ENCODE assay signal across 1 cellular context in the genomic region with DNA sequence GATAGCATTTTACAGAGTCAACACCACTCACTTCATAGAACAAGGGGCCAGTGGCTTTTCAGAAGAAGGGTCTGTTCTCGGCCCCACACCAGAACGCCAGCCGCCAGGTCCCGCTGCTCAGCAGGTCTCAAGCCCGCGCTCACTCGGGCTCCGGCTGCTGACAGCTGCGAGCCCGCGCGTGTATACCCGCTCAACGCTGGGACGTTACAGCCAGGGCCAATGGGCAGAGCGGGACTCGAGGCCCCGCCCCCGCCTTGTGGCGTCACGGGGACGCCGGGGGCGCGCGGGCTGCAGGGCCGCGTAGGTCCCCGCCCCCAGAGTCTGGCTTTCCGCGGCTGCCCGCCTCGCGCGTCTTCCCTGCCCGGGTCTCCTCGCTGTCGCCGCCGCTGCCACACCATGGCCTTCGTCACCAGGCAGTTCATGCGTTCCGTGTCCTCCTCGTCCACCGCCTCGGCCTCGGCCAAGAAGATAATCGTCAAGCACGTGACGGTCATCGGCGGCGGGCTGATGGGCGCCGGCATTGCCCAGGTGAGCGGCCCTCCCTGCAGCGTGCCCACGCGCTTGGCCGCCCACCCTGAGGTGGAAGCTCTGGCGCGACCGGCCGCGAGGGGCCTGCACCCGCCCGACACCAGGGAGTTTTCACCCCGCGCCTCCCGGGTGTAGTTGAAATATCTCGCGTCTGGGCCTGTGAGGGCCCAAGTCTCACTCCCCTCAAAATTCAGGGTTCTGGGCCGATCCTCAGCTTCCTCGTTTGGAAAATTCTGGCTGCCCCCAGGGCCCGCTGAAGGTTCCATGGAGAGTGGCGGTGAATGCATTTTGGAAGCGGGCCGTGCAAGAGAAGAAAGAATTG.
TF ChIP-seq lines count a peak whose summit lies in the region.

A gene (plus strand): TSS at position 353 of the 850 bp plus-strand sequence. CDS start 44 bp downstream, at position 397.

TF ChIP-seq in HepG2, 621 proteins besides CTCF, POLR2A, EP300 and RAD21 (continued from another document and continues in another):
- no peak; the same call in 1 of the 2 replicates for TF ChIP-seq ZNF224 (CRISPR knock-in tag; IDR thresholded peaks at IDR 0.05)
- TF ChIP-seq, protein P1, sequence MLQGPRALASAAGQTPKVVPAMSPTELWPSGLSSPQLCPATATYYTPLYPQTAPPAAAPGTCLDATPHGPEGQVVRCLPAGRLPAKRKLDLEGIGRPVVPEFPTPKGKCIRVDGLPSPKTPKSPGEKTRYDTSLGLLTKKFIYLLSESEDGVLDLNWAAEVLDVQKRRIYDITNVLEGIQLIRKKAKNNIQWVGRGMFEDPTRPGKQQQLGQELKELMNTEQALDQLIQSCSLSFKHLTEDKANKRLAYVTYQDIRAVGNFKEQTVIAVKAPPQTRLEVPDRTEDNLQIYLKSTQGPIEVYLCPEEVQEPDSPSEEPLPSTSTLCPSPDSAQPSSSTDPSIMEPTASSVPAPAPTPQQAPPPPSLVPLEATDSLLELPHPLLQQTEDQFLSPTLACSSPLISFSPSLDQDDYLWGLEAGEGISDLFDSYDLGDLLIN (CRISPR knock-in tag; IDR thresholded peaks at IDR 0.05; ENCODE audit: borderline replicate concordance): peak; percentile 16; the same call in 1 of the 2 replicates
- 0 out of 2 replicates have a peak, but pooled peaks have one; percentile 27 for TF ChIP-seq ZNF431 (CRISPR knock-in tag; IDR thresholded peaks at IDR 0.05; ENCODE audit: borderline replicate concordance, low read depth)
- TF ChIP-seq, protein P2, sequence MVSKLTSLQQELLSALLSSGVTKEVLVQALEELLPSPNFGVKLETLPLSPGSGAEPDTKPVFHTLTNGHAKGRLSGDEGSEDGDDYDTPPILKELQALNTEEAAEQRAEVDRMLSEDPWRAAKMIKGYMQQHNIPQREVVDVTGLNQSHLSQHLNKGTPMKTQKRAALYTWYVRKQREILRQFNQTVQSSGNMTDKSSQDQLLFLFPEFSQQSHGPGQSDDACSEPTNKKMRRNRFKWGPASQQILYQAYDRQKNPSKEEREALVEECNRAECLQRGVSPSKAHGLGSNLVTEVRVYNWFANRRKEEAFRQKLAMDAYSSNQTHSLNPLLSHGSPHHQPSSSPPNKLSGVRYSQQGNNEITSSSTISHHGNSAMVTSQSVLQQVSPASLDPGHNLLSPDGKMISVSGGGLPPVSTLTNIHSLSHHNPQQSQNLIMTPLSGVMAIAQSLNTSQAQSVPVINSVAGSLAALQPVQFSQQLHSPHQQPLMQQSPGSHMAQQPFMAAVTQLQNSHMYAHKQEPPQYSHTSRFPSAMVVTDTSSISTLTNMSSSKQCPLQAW (CRISPR knock-in tag; IDR thresholded peaks at IDR 0.05): 0 out of 2 replicates have a peak, but pooled peaks have one; percentile 16
- TF ChIP-seq CBX2 (IDR thresholded peaks at IDR 0.05; ENCODE audit: low read depth, low read length): no peak
- TF ChIP-seq CBX2 (CRISPR knock-in tag; IDR thresholded peaks at IDR 0.05; ENCODE audit: low read depth): no peak; the same call in 1 of the 2 replicates
- TF ChIP-seq, protein P3, sequence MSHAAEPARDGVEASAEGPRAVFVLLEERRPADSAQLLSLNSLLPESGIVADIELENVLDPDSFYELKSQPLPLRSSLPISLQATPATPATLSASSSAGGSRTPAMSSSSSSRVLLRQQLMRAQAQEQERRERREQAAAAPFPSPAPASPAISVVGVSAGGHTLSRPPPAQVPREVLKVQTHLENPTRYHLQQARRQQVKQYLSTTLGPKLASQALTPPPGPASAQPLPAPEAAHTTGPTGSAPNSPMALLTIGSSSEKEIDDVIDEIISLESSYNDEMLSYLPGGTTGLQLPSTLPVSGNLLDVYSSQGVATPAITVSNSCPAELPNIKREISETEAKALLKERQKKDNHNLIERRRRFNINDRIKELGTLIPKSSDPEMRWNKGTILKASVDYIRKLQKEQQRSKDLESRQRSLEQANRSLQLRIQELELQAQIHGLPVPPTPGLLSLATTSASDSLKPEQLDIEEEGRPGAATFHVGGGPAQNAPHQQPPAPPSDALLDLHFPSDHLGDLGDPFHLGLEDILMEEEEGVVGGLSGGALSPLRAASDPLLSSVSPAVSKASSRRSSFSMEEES (CRISPR knock-in tag; IDR thresholded peaks at IDR 0.05): peak; percentile 6; the same call in 1 of the 2 replicates
- TF ChIP-seq, protein P4, sequence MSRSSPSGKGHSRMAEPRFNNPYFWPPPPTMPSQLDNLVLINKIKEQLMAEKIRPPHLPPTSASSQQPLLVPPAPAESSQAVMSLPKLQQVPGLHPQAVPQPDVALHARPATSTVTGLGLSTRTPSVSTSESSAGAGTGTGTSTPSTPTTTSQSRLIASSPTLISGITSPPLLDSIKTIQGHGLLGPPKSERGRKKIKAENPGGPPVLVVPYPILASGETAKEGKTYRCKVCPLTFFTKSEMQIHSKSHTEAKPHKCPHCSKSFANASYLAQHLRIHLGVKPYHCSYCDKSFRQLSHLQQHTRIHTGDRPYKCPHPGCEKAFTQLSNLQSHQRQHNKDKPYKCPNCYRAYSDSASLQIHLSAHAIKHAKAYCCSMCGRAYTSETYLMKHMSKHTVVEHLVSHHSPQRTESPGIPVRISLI (CRISPR knock-in tag; IDR thresholded peaks at IDR 0.05; ENCODE audit: borderline replicate concordance): no peak
- peak; percentile 88; the same call in 1 of the 2 replicates for TF ChIP-seq ZNF724P (CRISPR knock-in tag; IDR thresholded peaks at IDR 0.05; ENCODE audit: borderline replicate concordance)
- TF ChIP-seq ZNF746 (CRISPR knock-in tag; IDR thresholded peaks at IDR 0.05): peak; percentile 59; the same call in 1 of the 2 replicates
- no peak for TF ChIP-seq FOSL2 (CRISPR knock-in tag; IDR thresholded peaks at IDR 0.05)
- no peak for TF ChIP-seq SP1 (IDR thresholded peaks at IDR 0.05)
- peak; percentile 78 for TF ChIP-seq SP1 (CRISPR knock-in tag; IDR thresholded peaks at IDR 0.05)
- TF ChIP-seq CENPT (CRISPR knock-in tag; IDR thresholded peaks at IDR 0.05; ENCODE audit: low read depth): peak; percentile 38; the same call in 1 of the 2 replicates
- no peak; the same call in 1 of the 2 replicates for TF ChIP-seq SMAD1 (CRISPR knock-in tag; IDR thresholded peaks at IDR 0.05; ENCODE audit: borderline replicate concordance, low read depth)
- TF ChIP-seq MED1 (CRISPR knock-in tag; IDR thresholded peaks at IDR 0.05): peak; percentile 48
- 0 out of 2 replicates have a peak, but pooled peaks have one; percentile 84 for TF ChIP-seq ZNF354B (CRISPR knock-in tag; IDR thresholded peaks at IDR 0.05)
- no peak for TF ChIP-seq NCOA2 (CRISPR knock-in tag; IDR thresholded peaks at IDR 0.05)
- no peak; the same call in 1 of the 2 replicates for TF ChIP-seq ZNF558 (CRISPR knock-in tag; IDR thresholded peaks at IDR 0.05; ENCODE audit: borderline replicate concordance)
- no peak for TF ChIP-seq ZMAT3 (CRISPR knock-in tag; conservative IDR thresholded peaks at IDR 0.05)
- no peak for TF ChIP-seq NFATC3 (CRISPR knock-in tag; IDR thresholded peaks at IDR 0.05)
- TF ChIP-seq, protein P5, sequence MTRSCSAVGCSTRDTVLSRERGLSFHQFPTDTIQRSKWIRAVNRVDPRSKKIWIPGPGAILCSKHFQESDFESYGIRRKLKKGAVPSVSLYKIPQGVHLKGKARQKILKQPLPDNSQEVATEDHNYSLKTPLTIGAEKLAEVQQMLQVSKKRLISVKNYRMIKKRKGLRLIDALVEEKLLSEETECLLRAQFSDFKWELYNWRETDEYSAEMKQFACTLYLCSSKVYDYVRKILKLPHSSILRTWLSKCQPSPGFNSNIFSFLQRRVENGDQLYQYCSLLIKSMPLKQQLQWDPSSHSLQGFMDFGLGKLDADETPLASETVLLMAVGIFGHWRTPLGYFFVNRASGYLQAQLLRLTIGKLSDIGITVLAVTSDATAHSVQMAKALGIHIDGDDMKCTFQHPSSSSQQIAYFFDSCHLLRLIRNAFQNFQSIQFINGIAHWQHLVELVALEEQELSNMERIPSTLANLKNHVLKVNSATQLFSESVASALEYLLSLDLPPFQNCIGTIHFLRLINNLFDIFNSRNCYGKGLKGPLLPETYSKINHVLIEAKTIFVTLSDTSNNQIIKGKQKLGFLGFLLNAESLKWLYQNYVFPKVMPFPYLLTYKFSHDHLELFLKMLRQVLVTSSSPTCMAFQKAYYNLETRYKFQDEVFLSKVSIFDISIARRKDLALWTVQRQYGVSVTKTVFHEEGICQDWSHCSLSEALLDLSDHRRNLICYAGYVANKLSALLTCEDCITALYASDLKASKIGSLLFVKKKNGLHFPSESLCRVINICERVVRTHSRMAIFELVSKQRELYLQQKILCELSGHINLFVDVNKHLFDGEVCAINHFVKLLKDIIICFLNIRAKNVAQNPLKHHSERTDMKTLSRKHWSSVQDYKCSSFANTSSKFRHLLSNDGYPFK (CRISPR knock-in tag; IDR thresholded peaks at IDR 0.05; ENCODE audit: borderline replicate concordance): peak; percentile 51; the same call in 1 of the 2 replicates
- no peak for TF ChIP-seq ZNF543 (CRISPR knock-in tag; IDR thresholded peaks at IDR 0.05)
- no peak for TF ChIP-seq NCOR1 (IDR thresholded peaks at IDR 0.05; ENCODE audit: borderline replicate concordance, low read length)
- TF ChIP-seq, protein P6, sequence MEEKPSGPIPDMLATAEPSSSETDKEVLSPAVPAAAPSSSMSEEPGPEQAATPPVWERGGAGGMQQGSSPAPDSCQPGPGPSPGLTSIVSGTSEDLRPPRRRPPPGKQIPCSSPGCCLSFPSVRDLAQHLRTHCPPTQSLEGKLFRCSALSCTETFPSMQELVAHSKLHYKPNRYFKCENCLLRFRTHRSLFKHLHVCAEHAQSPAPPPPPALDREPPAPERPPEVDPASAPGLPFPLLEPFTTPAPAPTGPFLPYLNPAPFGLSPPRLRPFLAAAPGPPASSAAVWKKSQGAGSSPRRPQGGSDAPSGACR (CRISPR knock-in tag; IDR thresholded peaks at IDR 0.05): peak; percentile 70; the same call in 1 of the 2 replicates
- TF ChIP-seq, protein P7, sequence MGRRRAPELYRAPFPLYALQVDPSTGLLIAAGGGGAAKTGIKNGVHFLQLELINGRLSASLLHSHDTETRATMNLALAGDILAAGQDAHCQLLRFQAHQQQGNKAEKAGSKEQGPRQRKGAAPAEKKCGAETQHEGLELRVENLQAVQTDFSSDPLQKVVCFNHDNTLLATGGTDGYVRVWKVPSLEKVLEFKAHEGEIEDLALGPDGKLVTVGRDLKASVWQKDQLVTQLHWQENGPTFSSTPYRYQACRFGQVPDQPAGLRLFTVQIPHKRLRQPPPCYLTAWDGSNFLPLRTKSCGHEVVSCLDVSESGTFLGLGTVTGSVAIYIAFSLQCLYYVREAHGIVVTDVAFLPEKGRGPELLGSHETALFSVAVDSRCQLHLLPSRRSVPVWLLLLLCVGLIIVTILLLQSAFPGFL (CRISPR knock-in tag; IDR thresholded peaks at IDR 0.05): no peak
- TF ChIP-seq MIER2 (CRISPR knock-in tag; IDR thresholded peaks at IDR 0.05): no peak
- TF ChIP-seq, protein P8, sequence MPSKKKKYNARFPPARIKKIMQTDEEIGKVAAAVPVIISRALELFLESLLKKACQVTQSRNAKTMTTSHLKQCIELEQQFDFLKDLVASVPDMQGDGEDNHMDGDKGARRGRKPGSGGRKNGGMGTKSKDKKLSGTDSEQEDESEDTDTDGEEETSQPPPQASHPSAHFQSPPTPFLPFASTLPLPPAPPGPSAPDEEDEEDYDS (CRISPR knock-in tag; IDR thresholded peaks at IDR 0.05): peak; percentile 70; the same call in 1 of the 2 replicates
- TF ChIP-seq, protein P9, sequence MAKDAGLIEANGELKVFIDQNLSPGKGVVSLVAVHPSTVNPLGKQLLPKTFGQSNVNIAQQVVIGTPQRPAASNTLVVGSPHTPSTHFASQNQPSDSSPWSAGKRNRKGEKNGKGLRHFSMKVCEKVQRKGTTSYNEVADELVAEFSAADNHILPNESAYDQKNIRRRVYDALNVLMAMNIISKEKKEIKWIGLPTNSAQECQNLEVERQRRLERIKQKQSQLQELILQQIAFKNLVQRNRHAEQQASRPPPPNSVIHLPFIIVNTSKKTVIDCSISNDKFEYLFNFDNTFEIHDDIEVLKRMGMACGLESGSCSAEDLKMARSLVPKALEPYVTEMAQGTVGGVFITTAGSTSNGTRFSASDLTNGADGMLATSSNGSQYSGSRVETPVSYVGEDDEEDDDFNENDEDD (CRISPR knock-in tag; IDR thresholded peaks at IDR 0.05; ENCODE audit: borderline replicate concordance): peak; percentile 94; the same call in 1 of the 2 replicates
- no peak for TF ChIP-seq KLF6 (CRISPR knock-in tag; IDR thresholded peaks at IDR 0.05)
- TF ChIP-seq MIER3 (CRISPR knock-in tag; IDR thresholded peaks at IDR 0.05; ENCODE audit: borderline replicate concordance): no peak
- TF ChIP-seq, protein P10, sequence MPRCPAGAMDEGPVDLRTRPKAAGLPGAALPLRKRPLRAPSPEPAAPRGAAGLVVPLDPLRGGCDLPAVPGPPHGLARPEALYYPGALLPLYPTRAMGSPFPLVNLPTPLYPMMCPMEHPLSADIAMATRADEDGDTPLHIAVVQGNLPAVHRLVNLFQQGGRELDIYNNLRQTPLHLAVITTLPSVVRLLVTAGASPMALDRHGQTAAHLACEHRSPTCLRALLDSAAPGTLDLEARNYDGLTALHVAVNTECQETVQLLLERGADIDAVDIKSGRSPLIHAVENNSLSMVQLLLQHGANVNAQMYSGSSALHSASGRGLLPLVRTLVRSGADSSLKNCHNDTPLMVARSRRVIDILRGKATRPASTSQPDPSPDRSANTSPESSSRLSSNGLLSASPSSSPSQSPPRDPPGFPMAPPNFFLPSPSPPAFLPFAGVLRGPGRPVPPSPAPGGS (CRISPR knock-in tag; IDR thresholded peaks at IDR 0.05): peak; percentile 71; the same call in 1 of the 2 replicates
- peak; percentile 79; the same call in 1 of the 2 replicates for TF ChIP-seq ZNF292 (CRISPR knock-in tag; IDR thresholded peaks at IDR 0.05; ENCODE audit: borderline replicate concordance, low read depth)
- TF ChIP-seq MXI1 (IDR thresholded peaks at IDR 0.05; ENCODE audit: borderline replicate concordance, low read depth, low read length): peak; percentile 88; the same call in 2 of the 3 replicates
- TF ChIP-seq, protein P11, sequence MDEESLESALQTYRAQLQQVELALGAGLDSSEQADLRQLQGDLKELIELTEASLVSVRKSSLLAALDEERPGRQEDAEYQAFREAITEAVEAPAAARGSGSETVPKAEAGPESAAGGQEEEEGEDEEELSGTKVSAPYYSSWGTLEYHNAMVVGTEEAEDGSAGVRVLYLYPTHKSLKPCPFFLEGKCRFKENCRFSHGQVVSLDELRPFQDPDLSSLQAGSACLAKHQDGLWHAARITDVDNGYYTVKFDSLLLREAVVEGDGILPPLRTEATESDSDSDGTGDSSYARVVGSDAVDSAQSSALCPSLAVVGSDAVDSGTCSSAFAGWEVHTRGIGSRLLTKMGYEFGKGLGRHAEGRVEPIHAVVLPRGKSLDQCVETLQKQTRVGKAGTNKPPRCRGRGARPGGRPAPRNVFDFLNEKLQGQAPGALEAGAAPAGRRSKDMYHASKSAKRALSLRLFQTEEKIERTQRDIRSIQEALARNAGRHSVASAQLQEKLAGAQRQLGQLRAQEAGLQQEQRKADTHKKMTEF (CRISPR knock-in tag; IDR thresholded peaks at IDR 0.05): 0 out of 2 replicates have a peak, but pooled peaks have one; percentile 46
- TF ChIP-seq RFX3 (CRISPR knock-in tag; IDR thresholded peaks at IDR 0.05): no peak
- TF ChIP-seq, protein P12, sequence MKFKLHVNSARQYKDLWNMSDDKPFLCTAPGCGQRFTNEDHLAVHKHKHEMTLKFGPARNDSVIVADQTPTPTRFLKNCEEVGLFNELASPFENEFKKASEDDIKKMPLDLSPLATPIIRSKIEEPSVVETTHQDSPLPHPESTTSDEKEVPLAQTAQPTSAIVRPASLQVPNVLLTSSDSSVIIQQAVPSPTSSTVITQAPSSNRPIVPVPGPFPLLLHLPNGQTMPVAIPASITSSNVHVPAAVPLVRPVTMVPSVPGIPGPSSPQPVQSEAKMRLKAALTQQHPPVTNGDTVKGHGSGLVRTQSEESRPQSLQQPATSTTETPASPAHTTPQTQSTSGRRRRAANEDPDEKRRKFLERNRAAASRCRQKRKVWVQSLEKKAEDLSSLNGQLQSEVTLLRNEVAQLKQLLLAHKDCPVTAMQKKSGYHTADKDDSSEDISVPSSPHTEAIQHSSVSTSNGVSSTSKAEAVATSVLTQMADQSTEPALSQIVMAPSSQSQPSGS (CRISPR knock-in tag; IDR thresholded peaks at IDR 0.05): no peak
- 0 out of 2 replicates have a peak, but pooled peaks have one; percentile 8 for TF ChIP-seq FOXM1 (CRISPR knock-in tag; IDR thresholded peaks at IDR 0.05)
- TF ChIP-seq ZNF253 (CRISPR knock-in tag; IDR thresholded peaks at IDR 0.05; ENCODE audit: borderline replicate concordance): 0 out of 2 replicates have a peak, but pooled peaks have one; percentile 38
